16 cellular contexts compared by ENCODE assay signal in the genomic region with DNA sequence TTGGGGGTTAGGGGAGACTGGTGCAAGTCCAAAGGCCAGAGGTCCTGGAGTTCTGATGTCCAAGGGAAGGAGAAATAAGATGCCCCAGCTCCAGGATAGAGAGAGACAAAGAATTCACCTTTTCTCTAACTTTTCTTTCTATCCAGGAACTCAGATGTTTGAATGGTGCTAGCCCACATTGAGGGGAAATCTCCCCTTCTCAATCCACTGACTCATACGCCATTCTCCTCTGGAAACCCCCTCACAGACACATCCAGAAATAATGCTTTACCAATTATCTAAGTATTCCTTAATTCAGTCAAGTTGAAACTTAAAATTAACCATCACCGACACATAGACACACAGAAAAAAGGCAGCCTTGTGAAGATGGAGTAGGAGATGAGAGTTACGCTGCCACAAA.
A peak's percentile ranks its signal among the peaks of the same experiment; 100 is the strongest.
DNase-seq lines count a peak whose midpoint lies in the region; ATAC-seq, FAIRE-seq and TF ChIP-seq lines count a peak whose summit lies in the region.
"Had no signal": no experiment of that assay in that cellular context is flagged by ENCODE, and none has a peak within 500 bp of the region (broad histone marks: within the 10 kb centered on the region; RNA-seq: fewer than 3 reads in every experiment).

No MANE protein-coding gene starts in this region.

- DNase-seq in H1 (ENCODE audit: low read depth in 1 of 2, low spot score in 2 of 2) (no peak), GF-D8 (lab: John Stamatoyannopoulos, UW) (no peak), Right ventricle myocardium superior (no peak)
- DNase-seq: Calu3, DND-41, EL, GOT3 had no signal

- FAIRE-seq in H1 (lab: Jason Lieb, UNC), result no peak
- FAIRE-seq: GM12892, GM18507 had no signal

- H3K27me3 ChIP-seq in H1 (replicated peaks in 1 of 4; ENCODE audit: control insufficient read depth in 3 of 4, extremely low read depth in 1 of 4, insufficient read depth in 3 of 4, low read length in 3 of 4), result no peaks in the 10 kb centered on the region
- H3K27me3 ChIP-seq: BLaER1 treated with 17β-estradiol and CSF1 and Interleukin-3, amounts not matched to agents 10 nM and 100 nM had no signal

- TF ChIP-seq EP300 in H1 (IDR thresholded peaks at IDR 0.05; ENCODE audit: borderline replicate concordance in 1 of 2, low read depth in 2 of 2, low read length in 2 of 2), result no peak

- TF ChIP-seq POLR2A in H1 (IDR thresholded peaks at IDR 0.05; ENCODE audit: control extremely low read depth in 1 of 2, low read depth in 2 of 2, low read length in 2 of 2), result no peak

- H3K4me3 ChIP-seq in H1 (ENCODE audit: extremely low read depth in 1 of 4, insufficient read depth in 2 of 4, low read depth in 3 of 4, low read length in 4 of 4), result no peak overlapping the region
- H3K4me3 ChIP-seq: BLaER1 treated with 17β-estradiol and CSF1 and Interleukin-3, amounts not matched to agents 10 nM and 100 nM; HAP-1 had no signal

- no peaks in the 10 kb centered on the region for H3K79me2 ChIP-seq in H1 (ENCODE audit: control insufficient read depth in 1 of 2, insufficient read depth in 2 of 2, low read length in 2 of 2)

- H3K4me1 ChIP-seq in H1 (replicated peaks in 1 of 4; ENCODE audit: control insufficient read depth in 3 of 4, insufficient read depth in 4 of 4, low read length in 3 of 4), result peaks cover 0 to 2% (median 0%) of the 10 kb centered on the region in 4 experiments; a peak in 2 of 7 replicates
- H3K4me1 ChIP-seq: BLaER1 treated with 17β-estradiol and CSF1 and Interleukin-3, amounts not matched to agents 10 nM and 100 nM; HAP-1 had no signal

- H2BK120ac ChIP-seq in H1 (replicated peaks; ENCODE audit: low read depth, low read length), result no peak overlapping the region

- no peak overlapping the region for H3K4ac ChIP-seq in H1 (replicated peaks; ENCODE audit: insufficient read length, low read depth, low read length)

- no peak overlapping the region for H4K8ac ChIP-seq in H1 (ENCODE audit: extremely low read depth, insufficient read depth, low read length)

- CTCF ChIA-PET in H1 (lab: Charles Lee; ENCODE audit: partially characterized antibody), result interaction anchor here (0.6 kb wide), 1 partner anchor 579 kb away, joined by 6 read pairs; no protein-coding TSS in a partner anchor

- no peak overlapping the region for H3K14ac ChIP-seq in H1 (ENCODE audit: insufficient read length)

- TF ChIP-seq CTCF in H1 (IDR thresholded peaks at IDR 0.05; ENCODE audit: control extremely low read depth in 1 of 3, insufficient read depth in 1 of 3, low read depth in 1 of 3, low read length in 3 of 3), result no peak

- no peak overlapping the region for H4K91ac ChIP-seq in H1 (replicated peaks; ENCODE audit: insufficient read length, low read length)

- no peak overlapping the region for H2BK20ac ChIP-seq in H1 (ENCODE audit: low read length)

- no peak overlapping the region for H3K56ac ChIP-seq in H1 (replicated peaks; ENCODE audit: insufficient read length, low read depth, low read length)

- no peaks in the 10 kb centered on the region for H3K36me3 ChIP-seq in H1 (ENCODE audit: control insufficient read depth in 2 of 4, insufficient read depth in 4 of 4, low read length in 3 of 4)
- H3K36me3 ChIP-seq: BLaER1 treated with 17β-estradiol and CSF1 and Interleukin-3, amounts not matched to agents 10 nM and 100 nM; HAP-1 had no signal

- no peak overlapping the region for H3K18ac ChIP-seq in H1 (ENCODE audit: extremely low read depth, low read length)

- H3K23ac ChIP-seq in H1 (ENCODE audit: insufficient read length), result no peak overlapping the region

- POLR2A ChIA-PET in H1 (lab: Charles Lee; ENCODE audit: partially characterized antibody), result no interaction called here

- peak overlapping the region; percentile 18; the same call in 1 of the 2 replicates for H2AFZ ChIP-seq in H1 (ENCODE audit: low read length)

- no peak overlapping the region for H3K4me2 ChIP-seq in H1 (ENCODE audit: insufficient read depth in 1 of 2, low read depth in 2 of 2, low read length in 2 of 2)
- H3K4me2 ChIP-seq: BLaER1 treated with 17β-estradiol and CSF1 and Interleukin-3, amounts not matched to agents 10 nM and 100 nM; KMS-11 had no signal

- no peaks in the 10 kb centered on the region for H4K20me1 ChIP-seq in H1 (replicated peaks in 1 of 2; ENCODE audit: control insufficient read depth in 1 of 2, insufficient read depth in 2 of 2, low read length in 2 of 2)
- H4K20me1 ChIP-seq: BLaER1 treated with 17β-estradiol and CSF1 and Interleukin-3, amounts not matched to agents 10 nM and 100 nM had no signal

- no peaks in the 10 kb centered on the region for H3K9me3 ChIP-seq in H1 (ENCODE audit: insufficient read depth in 2 of 2, low read depth in 1 of 2, low read length in 1 of 2)
- H3K9me3 ChIP-seq: BLaER1 treated with 17β-estradiol and CSF1 and Interleukin-3, amounts not matched to agents 10 nM and 100 nM; HAP-1 had no signal

- ATAC-seq in GM19463 (IDR thresholded peaks at IDR 0.05; ENCODE audit: unreplicated experiment), result peak; percentile 69
- ATAC-seq in HG02852 (IDR thresholded peaks at IDR 0.05; ENCODE audit: unreplicated experiment), result peak; percentile 47
- ATAC-seq in Right ventricle myocardium superior (ENCODE audit: poor library complexity), result no peak
- ATAC-seq in GM21360 (IDR thresholded peaks at IDR 0.05; ENCODE audit: unreplicated experiment), result no peak
- ATAC-seq: CD8-positive, alpha-beta T cell had no signal

- H3K79me1 ChIP-seq in H1 (ENCODE audit: low read depth, low read length), result no peaks in the 10 kb centered on the region

- H3K27ac ChIP-seq in H1 (ENCODE audit: low read depth, low read length), result no peak overlapping the region
- H3K27ac ChIP-seq: BLaER1 treated with 17β-estradiol and CSF1 and Interleukin-3, amounts not matched to agents 10 nM and 100 nM; KMS-11 had no signal

- H3K23me2 ChIP-seq in H1 (ENCODE audit: low read depth, low read length), result no peaks in the 10 kb centered on the region

- no peak for TF ChIP-seq RAD21 in H1 (IDR thresholded peaks at IDR 0.05 in 1 of 2, conservative IDR thresholded peaks at IDR 0.05 in 1 of 2; ENCODE audit: low read depth in 2 of 2, low read length in 2 of 2)

- no peak overlapping the region for H2BK12ac ChIP-seq in H1 (ENCODE audit: low read depth, low read length)

- no peak overlapping the region for H2BK15ac ChIP-seq in H1 (ENCODE audit: low read length)

- no peak overlapping the region for H2AK5ac ChIP-seq in H1 (ENCODE audit: low read depth, low read length)

- no peak overlapping the region for H4K5ac ChIP-seq in H1 (ENCODE audit: insufficient read length, low read depth, low read length)

- intact Hi-C loops in Right ventricle myocardium superior (cut with DNase I), result no loop called here

- no peak overlapping the region for H3K9ac ChIP-seq in H1 (replicated peaks in 1 of 4; ENCODE audit: extremely low read depth in 1 of 4, low read depth in 3 of 4, low read length in 3 of 4)
- H3K9ac ChIP-seq: BLaER1 treated with 17β-estradiol and CSF1 and Interleukin-3, amounts not matched to agents 10 nM and 100 nM; KMS-11 had no signal

- H2BK5ac ChIP-seq in H1 (ENCODE audit: low read depth, low read length), result no peak overlapping the region

- WGBS in H1 (ENCODE audit: extremely low coverage in 1 of 2, insufficient coverage in 1 of 2, insufficient read length in 1 of 2, insufficient replicate concordance in 2 of 2, low coverage in 1 of 2, low lambda C conversion rate in 2 of 2, missing lambda C conversion rate in 1 of 2), 2 experiments, result 98% methylated on average over 3 of the region's 3 CpGs; no CpG with 5 or more reads in 1 of the 2 experiments

TF ChIP-seq in H1, 55 proteins besides CTCF, POLR2A, EP300 and RAD21:
- TF ChIP-seq CHD2 (IDR thresholded peaks at IDR 0.05; ENCODE audit: low read length) (no peak), EZH2 (IDR thresholded peaks at IDR 0.05; ENCODE audit: low read depth, low read length, severe bottlenecking) (no peak), SRF (IDR thresholded peaks at IDR 0.05; ENCODE audit: low read depth, low read length) (no peak), TAF1 (IDR thresholded peaks at IDR 0.05; ENCODE audit: low read depth, low read length) (no peak), CBX8 (IDR thresholded peaks at IDR 0.05; ENCODE audit: borderline replicate concordance, low read depth, low read length) (no peak), MAFK (IDR thresholded peaks at IDR 0.05; ENCODE audit: low read depth, low read length) (no peak), CEBPB (IDR thresholded peaks at IDR 0.05; ENCODE audit: low read depth, low read length) (no peak), NANOG (IDR thresholded peaks at IDR 0.05; ENCODE audit: insufficient read depth, low read depth, low read length, poor library complexity, severe bottlenecking) (no peak), TEAD4 (IDR thresholded peaks at IDR 0.05; ENCODE audit: low read depth, low read length) (no peak), CHD1 (IDR thresholded peaks at IDR 0.05; ENCODE audit: low read depth, low read length) (no peak), YY1 (IDR thresholded peaks at IDR 0.05; ENCODE audit: low read depth, low read length) (no peak), BRCA1 (IDR thresholded peaks at IDR 0.05; ENCODE audit: low read depth, low read length) (no peak), KDM4A (IDR thresholded peaks at IDR 0.05; ENCODE audit: low read depth, low read length, severe bottlenecking) (no peak), CREB1 (IDR thresholded peaks at IDR 0.05) (no peak)
- TF ChIP-seq, protein P1, sequence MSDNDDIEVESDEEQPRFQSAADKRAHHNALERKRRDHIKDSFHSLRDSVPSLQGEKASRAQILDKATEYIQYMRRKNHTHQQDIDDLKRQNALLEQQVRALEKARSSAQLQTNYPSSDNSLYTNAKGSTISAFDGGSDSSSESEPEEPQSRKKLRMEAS (IDR thresholded peaks at IDR 0.05), result no peak

Comparison
In these comparisons a context has a peak if more than half of its experiments do, and no peak if none do; other contexts are left out.
1. ATAC-seq: peak in GM19463 (single experiment) and HG02852 (single experiment); none in Right ventricle myocardium superior (single experiment) and GM21360 (single experiment).